19 cellular contexts compared by ENCODE assay signal in the genomic region with DNA sequence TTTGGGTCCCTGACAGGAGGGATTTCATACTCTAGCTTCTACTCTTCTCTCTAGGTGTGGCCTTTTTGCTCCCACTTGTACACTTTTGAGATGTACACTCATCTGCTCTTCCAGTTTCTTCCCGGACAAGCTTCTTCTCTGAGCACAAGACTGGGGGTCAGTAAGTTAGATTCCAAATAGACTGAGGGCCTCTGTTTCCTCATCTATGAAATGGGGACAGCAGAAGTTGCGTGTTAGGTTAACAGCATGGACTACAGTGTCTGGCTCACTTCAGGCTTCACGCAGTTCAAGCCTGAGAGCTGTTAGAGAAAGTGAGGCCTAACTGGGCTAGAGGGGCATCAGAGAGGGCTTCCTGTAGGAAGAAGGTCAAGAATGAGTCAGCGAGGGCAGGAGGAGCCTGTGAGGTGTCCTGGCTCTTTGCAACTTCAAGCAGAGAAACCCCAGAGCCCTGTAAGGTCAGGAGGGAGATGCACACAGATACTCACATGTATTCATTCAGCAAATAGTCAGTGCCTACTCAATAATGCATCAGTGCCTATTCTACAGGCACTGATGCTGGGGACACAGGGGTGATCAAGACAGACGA. TPM values are rescaled to one million over a fixed set of nuclear protein-coding genes. Genes with fewer than 3 reads are reported as not detected.
A peak's percentile ranks its signal among the peaks of the same experiment; 100 is the strongest.
DNase-seq lines count a peak whose midpoint lies in the region; ATAC-seq and TF ChIP-seq lines count a peak whose summit lies in the region.
"Had no signal": no experiment of that assay in that cellular context is flagged by ENCODE, and none has a peak within 500 bp of the region (broad histone marks: within the 10 kb centered on the region; RNA-seq: fewer than 3 reads in every experiment).

No MANE protein-coding gene starts in this region.

- peaks cover 9% of the 10 kb centered on the region for H3K4me1 Mint-ChIP-seq in T-helper 17 cell
- H3K4me1 Mint-ChIP-seq in stimulated activated effector memory CD8-positive, alpha-beta T cell treated with anti-CD3 and anti-CD28 coated beads, Interleukin-12 subunit alpha, Interleukin-12 subunit beta, amount 100 ng/mL, for 72 hours: peaks cover 7% of the 10 kb centered on the region

- no peaks in the 10 kb centered on the region for H3K36me3 Mint-ChIP-seq in activated naive CD4-positive, alpha-beta T cell treated with anti-CD3 and anti-CD28 coated beads, Interleukin-2, amount 50 U/mL, for 72 hours
- no peaks in the 10 kb centered on the region for H3K36me3 Mint-ChIP-seq in T-helper 17 cell (ENCODE audit: low read depth)
- H3K36me3 Mint-ChIP-seq in stimulated activated effector memory CD8-positive, alpha-beta T cell treated with anti-CD3 and anti-CD28 coated beads, Interleukin-12 subunit alpha, Interleukin-12 subunit beta, amount 100 ng/mL, for 72 hours: no peaks in the 10 kb centered on the region
- H3K36me3 Mint-ChIP-seq: CD4-positive, alpha-beta memory T cell had no signal

- peak in 1 of 2 donors; percentile 75 for ATAC-seq in activated naive CD4-positive, alpha-beta T cell treated with anti-CD3 and anti-CD28 coated beads, Interleukin-2, amount 50 U/mL, for 72 hours
- ATAC-seq in T-helper 17 cell (no peak), HG02973 (IDR thresholded peaks at IDR 0.05; ENCODE audit: unreplicated experiment) (no peak)
- ATAC-seq in stimulated activated effector memory CD8-positive, alpha-beta T cell treated with anti-CD3 and anti-CD28 coated beads, Interleukin-12 subunit alpha, Interleukin-12 subunit beta, amount 100 ng/mL, for 72 hours: peak; percentile 17

- H3K36me3 ChIP-seq in testis (ENCODE audit: low read depth, missing control alignments): no peaks in the 10 kb centered on the region
- H3K36me3 ChIP-seq: BLaER1 had no signal

- peak overlapping the region; percentile 39 for H3K27ac ChIP-seq in cingulate gyrus (ENCODE audit: low read depth, low read length)
- H3K27ac ChIP-seq in testis: no peak overlapping the region
- H3K27ac ChIP-seq: BLaER1 had no signal

- H3K4me3 Mint-ChIP-seq in T-helper 17 cell: no peak overlapping the region
- no peak overlapping the region for H3K4me3 Mint-ChIP-seq in stimulated activated effector memory CD8-positive, alpha-beta T cell treated with anti-CD3 and anti-CD28 coated beads, Interleukin-12 subunit alpha, Interleukin-12 subunit beta, amount 100 ng/mL, for 72 hours
- H3K4me3 Mint-ChIP-seq: CD4-positive, alpha-beta memory T cell; GM23338 had no signal

- H3K27ac Mint-ChIP-seq in activated naive CD4-positive, alpha-beta T cell treated with anti-CD3 and anti-CD28 coated beads, Interleukin-2, amount 50 U/mL, for 72 hours: peak overlapping the region; percentile 4 to 21
- peak overlapping the region; percentile 4 for H3K27ac Mint-ChIP-seq in T-helper 17 cell
- peak overlapping the region; percentile 33 for H3K27ac Mint-ChIP-seq in stimulated activated effector memory CD8-positive, alpha-beta T cell treated with anti-CD3 and anti-CD28 coated beads, Interleukin-12 subunit alpha, Interleukin-12 subunit beta, amount 100 ng/mL, for 72 hours
- H3K27ac Mint-ChIP-seq: CD4-positive, alpha-beta memory T cell had no signal

- TF ChIP-seq CTCF in testis (IDR thresholded peaks at IDR 0.05): no peak

- no peaks in the 10 kb centered on the region for H3K27me3 ChIP-seq in testis
- H3K27me3 ChIP-seq: BLaER1 had no signal

- no peaks in the 10 kb centered on the region for H3K9me3 Mint-ChIP-seq in activated naive CD4-positive, alpha-beta T cell treated with anti-CD3 and anti-CD28 coated beads, Interleukin-2, amount 50 U/mL, for 72 hours
- H3K9me3 Mint-ChIP-seq in stimulated activated effector memory CD8-positive, alpha-beta T cell treated with anti-CD3 and anti-CD28 coated beads, Interleukin-12 subunit alpha, Interleukin-12 subunit beta, amount 100 ng/mL, for 72 hours: no peaks in the 10 kb centered on the region
- H3K9me3 Mint-ChIP-seq: CD4-positive, alpha-beta memory T cell; GM23338 had no signal

- H3K27me3 Mint-ChIP-seq in T-helper 17 cell: peaks cover 17% of the 10 kb centered on the region

- no peaks in the 10 kb centered on the region for H3K9me3 ChIP-seq in T-helper 17 cell (ENCODE audit: control insufficient read depth, low read length, poor library complexity, severe bottlenecking)
- no peaks in the 10 kb centered on the region for H3K9me3 ChIP-seq in testis
- H3K9me3 ChIP-seq: BLaER1 had no signal

- no peak overlapping the region for H3K4me3 ChIP-seq in testis
- H3K4me3 ChIP-seq: BLaER1, GM23338 had no signal

- no peak for TF ChIP-seq POLR2A in testis (IDR thresholded peaks at IDR 0.05)

- DNase-seq in activated naive CD4-positive, alpha-beta T cell treated with anti-CD3 and anti-CD28 coated beads, Interleukin-2, amount 50 U/mL, for 72 hours (ENCODE audit: low spot score in 2 of 2): no peak
- DNase-seq in activated naive CD4-positive, alpha-beta T cell treated with anti-CD3 and anti-CD28 coated beads, Interleukin-2, amount 50 U/mL, for 16 hours: no peak
- DNase-seq in T-helper 17 cell: no peak
- DNase-seq in stimulated activated effector memory CD8-positive, alpha-beta T cell treated with anti-CD3 and anti-CD28 coated beads, Interleukin-12 subunit alpha, Interleukin-12 subunit beta, amount 100 ng/mL, for 72 hours (ENCODE audit: low spot score in 2 of 2): no peak
- no peak for DNase-seq in cerebellar nuclear complex (lab: John Stamatoyannopoulos, UW)
- no peak for DNase-seq in testis
- DNase-seq: CD4-positive, alpha-beta memory T cell; HCEC 1CT; KBM-7; NCI-H1105 treated with DMSO at 0.1 percent for 48 hours; NCI-H1694 treated with DMSO at 0.1 percent for 48 hours; SHP77 treated with DMSO at 0.1 percent for 48 hours had no signal

- 89 to 98% methylated on average over 5 of the region's 5 CpGs for WGBS in testis, 2 donors

- intact Hi-C loops in testis (cut with DNase I; ENCODE audit: low total_unique reads): no loop called here

- H3K4me1 ChIP-seq in testis: no peaks in the 10 kb centered on the region

RNA-seq across cellular contexts. Expression of a gene that starts 20.6 kb away (rescaled TPM):
- under 1 TPM in 1 of 2 donors, not detected in 1; 0.09 TPM for total RNA-seq in activated naive CD4-positive, alpha-beta T cell treated with anti-CD3 and anti-CD28 coated beads, Interleukin-2, amount 50 U/mL, for 72 hours
- total RNA-seq in T-helper 17 cell: not detected
- total RNA-seq in testis: under 1 TPM; 0.25 to 0.39 TPM
- polyA plus RNA-seq in testis (ENCODE audit: insufficient read depth, low read depth, low replicate concordance): 0.96 TPM
- total RNA-seq: CD4-positive, alpha-beta memory T cell; NCI-H460; OCI-LY7; RPMI7951 had no signal
- polyA plus RNA-seq: CD4-positive, alpha-beta memory T cell had no signal

RNA-seq across cellular contexts. Expression of a gene that starts 21.7 kb away (rescaled TPM):
- total RNA-seq in activated naive CD4-positive, alpha-beta T cell treated with anti-CD3 and anti-CD28 coated beads, Interleukin-2, amount 50 U/mL, for 72 hours: not detected
- total RNA-seq in T-helper 17 cell (not detected), testis (1 to 10 TPM; 2.7 to 3.0 TPM)
- polyA plus RNA-seq in testis (ENCODE audit: insufficient read depth, low read depth, low replicate concordance): 3.5 TPM
- total RNA-seq: CD4-positive, alpha-beta memory T cell; NCI-H460; RPMI7951 had no signal
- polyA plus RNA-seq: CD4-positive, alpha-beta memory T cell had no signal

RNA-seq across cellular contexts. Expression of a gene that starts 36.7 kb away (rescaled TPM):
- 10 to 100 TPM; 13.1 to 20.6 TPM for total RNA-seq in activated naive CD4-positive, alpha-beta T cell treated with anti-CD3 and anti-CD28 coated beads, Interleukin-2, amount 50 U/mL, for 72 hours
- total RNA-seq in T-helper 17 cell (1 to 10 TPM; 7.2 to 9.0 TPM), testis (10 to 100 TPM; 27.0 to 37.5 TPM)
- polyA plus RNA-seq in testis (ENCODE audit: insufficient read depth, low read depth, low replicate concordance): 70.1 TPM
